ENCODE assay signal across 18 cellular contexts in the genomic region with DNA sequence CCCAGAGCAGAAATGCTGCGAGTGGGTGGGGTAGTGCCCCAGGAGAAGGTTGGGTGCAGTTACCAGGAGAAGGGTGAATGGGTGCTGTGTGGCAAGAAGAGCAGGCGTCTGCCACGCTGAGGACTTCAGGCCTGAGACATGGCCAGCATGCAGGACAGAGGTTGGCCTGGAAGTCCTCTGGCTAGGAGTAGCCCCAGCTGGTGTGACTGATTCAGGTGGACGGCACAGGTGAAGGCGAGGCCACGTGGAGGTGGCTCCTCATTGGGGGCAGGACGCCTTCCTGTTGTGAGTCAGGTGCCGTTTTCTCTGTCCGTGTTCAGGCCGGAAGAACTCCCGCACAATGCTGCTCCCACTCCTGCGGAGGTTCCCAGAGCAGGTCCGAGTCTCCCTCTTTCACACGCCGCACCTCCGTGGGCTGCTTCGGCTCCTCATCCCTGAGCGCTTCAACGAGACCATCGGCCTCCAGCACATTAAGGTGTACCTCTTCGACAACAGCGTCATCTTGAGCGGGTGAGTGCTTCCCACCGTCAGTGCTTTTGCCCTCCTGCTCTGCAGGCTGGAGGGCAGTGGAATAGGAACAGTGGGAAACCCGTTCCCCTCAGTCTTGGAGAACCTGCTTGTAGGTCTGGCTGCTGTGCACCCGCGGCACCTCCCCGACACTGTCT. TPM values are rescaled to one million over a fixed set of nuclear protein-coding genes. Genes with fewer than 3 reads are reported as not detected.
DNase-seq lines count a peak whose midpoint lies in the region; ATAC-seq, FAIRE-seq and TF ChIP-seq lines count a peak whose summit lies in the region.
"Had no signal": no experiment of that assay in that cellular context is flagged by ENCODE, and none has a peak within 500 bp of the region (broad histone marks: within the 10 kb centered on the region; RNA-seq: fewer than 3 reads in every experiment).

No MANE protein-coding gene starts in this region.

- no peaks in the 10 kb centered on the region for H3K27me3 ChIP-seq in trophoblast cell (ENCODE audit: insufficient read depth, low read length)
- H3K27me3 ChIP-seq: BLaER1 treated with 17β-estradiol and CSF1 and Interleukin-3, amounts not matched to agents 10 nM and 100 nM; Peyer's patch had no signal

- H3K4me1 ChIP-seq in trophoblast cell (ENCODE audit: control insufficient read depth in 1 of 2, insufficient read depth in 2 of 2, low read length in 2 of 2) = peaks cover 52 to 54% of the 10 kb centered on the region in 2 experiments
- H3K4me1 ChIP-seq: Peyer's patch had no signal

- H3K4me1 Mint-ChIP-seq in activated CD4-positive, alpha-beta memory T cell treated with anti-CD3 and anti-CD28 coated beads for 36 hours (ENCODE audit: low read depth) = no peaks in the 10 kb centered on the region
- H3K4me1 Mint-ChIP-seq in activated CD4-positive, alpha-beta memory T cell treated with anti-CD3 and anti-CD28 coated beads, Interleukin-2, amount 10 ng/mL, durations not matched to agents 7 days and 5 days = peaks cover 3% of the 10 kb centered on the region
- peaks cover 38% of the 10 kb centered on the region for H3K4me1 Mint-ChIP-seq in endothelial cell (ENCODE audit: unreplicated experiment)

- DNase-seq in activated CD4-positive, alpha-beta memory T cell treated with anti-CD3 and anti-CD28 coated beads for 36 hours = no peak
- DNase-seq in activated CD4-positive, alpha-beta memory T cell treated with anti-CD3 and anti-CD28 coated beads, Interleukin-2, amount 10 ng/mL, durations not matched to agents 7 days and 5 days = no peak
- DNase-seq in GM12892 (ENCODE audit: insufficient read length) (no peak), endothelial cell (ENCODE audit: low spot score) (no peak), trophoblast cell (no peak), NCI-H446 treated with DMSO at 0.1 percent for 48 hours (lab: John Stamatoyannopoulos, UW) (no peak)
- DNase-seq: 8988T, DMS153, Kasumi-1, NCI-H187 treated with DMSO at 0.1 percent for 48 hours, NCI-H2171, NCI-H510A, Peyer's patch had no signal

- H3K4me3 ChIP-seq in trophoblast cell (ENCODE audit: low read depth, low read length) = no peak overlapping the region
- H3K4me3 ChIP-seq: BLaER1 treated with 17β-estradiol and CSF1 and Interleukin-3, amounts not matched to agents 10 nM and 100 nM; Peyer's patch had no signal

- H2BK12ac ChIP-seq in trophoblast cell (ENCODE audit: low read length) = peak overlapping the region; percentile 44

- peak overlapping the region; percentile 47 for H2BK120ac ChIP-seq in trophoblast cell (ENCODE audit: insufficient read depth, low read length, poor library complexity)

- peaks cover 3% of the 10 kb centered on the region for H3K9me3 ChIP-seq in trophoblast cell (ENCODE audit: insufficient read depth, low read depth, low read length)
- H3K9me3 ChIP-seq: BLaER1 treated with 17β-estradiol and CSF1 and Interleukin-3, amounts not matched to agents 10 nM and 100 nM; Peyer's patch had no signal

- no peak overlapping the region for H3K9ac ChIP-seq in trophoblast cell (ENCODE audit: low read length)

- peaks cover 76% of the 10 kb centered on the region for H3K36me3 Mint-ChIP-seq in activated CD4-positive, alpha-beta memory T cell treated with anti-CD3 and anti-CD28 coated beads for 36 hours
- H3K36me3 Mint-ChIP-seq in activated CD4-positive, alpha-beta memory T cell treated with anti-CD3 and anti-CD28 coated beads, Interleukin-2, amount 10 ng/mL, durations not matched to agents 7 days and 5 days (ENCODE audit: low read depth) = peaks cover 89% of the 10 kb centered on the region
- H3K36me3 Mint-ChIP-seq in endothelial cell (ENCODE audit: low read depth, unreplicated experiment) = peaks cover 69% of the 10 kb centered on the region

- no peak overlapping the region for H2AFZ ChIP-seq in trophoblast cell (ENCODE audit: insufficient read depth, low read length, poor library complexity)

- H3K79me2 ChIP-seq in trophoblast cell (ENCODE audit: control insufficient read depth, insufficient read depth, low read length, poor library complexity) = peaks cover 18% of the 10 kb centered on the region

- peak overlapping the region; percentile 50 for H3K27ac ChIP-seq in trophoblast cell (ENCODE audit: low read depth, low read length)
- H3K27ac ChIP-seq: Peyer's patch had no signal

- H4K12ac ChIP-seq in trophoblast cell (ENCODE audit: low read depth, low read length) = no peak overlapping the region

- no peak overlapping the region for H3K23ac ChIP-seq in trophoblast cell (ENCODE audit: low read length)

- CTCF ChIA-PET in activated CD4-positive, alpha-beta memory T cell treated with anti-CD3 and anti-CD28 coated beads for 36 hours (lab: Charles Lee) = interaction anchor here (1.8 kb wide), 1 partner anchor 23 kb away, joined by 4 read pairs; no protein-coding TSS in a partner anchor
- CTCF ChIA-PET in activated CD4-positive, alpha-beta memory T cell treated with anti-CD3 and anti-CD28 coated beads, Interleukin-2, amount 10 ng/mL, durations not matched to agents 7 days and 5 days (lab: Charles Lee) = no interaction called here

- peak overlapping the region; percentile 60 for H3K14ac ChIP-seq in trophoblast cell (ENCODE audit: low read length)

- intact Hi-C loops in activated CD4-positive, alpha-beta memory T cell treated with anti-CD3 and anti-CD28 coated beads for 36 hours (cut with micrococcal nuclease) = no loop called here

- H3K4me3 Mint-ChIP-seq in activated CD4-positive, alpha-beta memory T cell treated with anti-CD3 and anti-CD28 coated beads for 36 hours = no peak overlapping the region
- no peak overlapping the region for H3K4me3 Mint-ChIP-seq in activated CD4-positive, alpha-beta memory T cell treated with anti-CD3 and anti-CD28 coated beads, Interleukin-2, amount 10 ng/mL, durations not matched to agents 7 days and 5 days
- H3K4me3 Mint-ChIP-seq in endothelial cell (ENCODE audit: unreplicated experiment) = peak overlapping the region; percentile 11

- ATAC-seq in GM21825 (IDR thresholded peaks at IDR 0.05; ENCODE audit: unreplicated experiment) (no peak), GM21423 (IDR thresholded peaks at IDR 0.05; ENCODE audit: unreplicated experiment) (no peak)
- ATAC-seq: HCT116 had no signal

- POLR2A ChIA-PET in activated CD4-positive, alpha-beta memory T cell treated with anti-CD3 and anti-CD28 coated beads for 36 hours (lab: Charles Lee) = no interaction called here
- POLR2A ChIA-PET in activated CD4-positive, alpha-beta memory T cell treated with anti-CD3 and anti-CD28 coated beads, Interleukin-2, amount 10 ng/mL, durations not matched to agents 7 days and 5 days (lab: Charles Lee) = interaction anchor here (0.7 kb wide), 1 partner anchor 21 kb away, joined by 3 read pairs; no protein-coding TSS in a partner anchor

- 0 out of 2 replicates have a peak, but pooled peaks have one; percentile 16 for TF ChIP-seq POLR2A in GM12892 (IDR thresholded peaks at IDR 0.05; ENCODE audit: low read depth, low read length)

- peak overlapping the region; percentile 64 for H4K91ac ChIP-seq in trophoblast cell (ENCODE audit: low read depth, low read length)

- no peaks in the 10 kb centered on the region for H3K9me3 Mint-ChIP-seq in activated CD4-positive, alpha-beta memory T cell treated with anti-CD3 and anti-CD28 coated beads for 36 hours
- no peaks in the 10 kb centered on the region for H3K9me3 Mint-ChIP-seq in activated CD4-positive, alpha-beta memory T cell treated with anti-CD3 and anti-CD28 coated beads, Interleukin-2, amount 10 ng/mL, durations not matched to agents 7 days and 5 days
- no peaks in the 10 kb centered on the region for H3K9me3 Mint-ChIP-seq in endothelial cell (ENCODE audit: unreplicated experiment)

- peaks cover 37% of the 10 kb centered on the region for H3K79me1 ChIP-seq in trophoblast cell (ENCODE audit: low read length)

- H3K27me3 Mint-ChIP-seq in activated CD4-positive, alpha-beta memory T cell treated with anti-CD3 and anti-CD28 coated beads for 36 hours = no peaks in the 10 kb centered on the region
- no peaks in the 10 kb centered on the region for H3K27me3 Mint-ChIP-seq in activated CD4-positive, alpha-beta memory T cell treated with anti-CD3 and anti-CD28 coated beads, Interleukin-2, amount 10 ng/mL, durations not matched to agents 7 days and 5 days
- H3K27me3 Mint-ChIP-seq in endothelial cell (ENCODE audit: unreplicated experiment) = peaks cover 8% of the 10 kb centered on the region

- H3K18ac ChIP-seq in trophoblast cell (ENCODE audit: low read length) = peak overlapping the region; percentile 68

- no peak overlapping the region for H3K4me2 ChIP-seq in trophoblast cell (ENCODE audit: low read length)
- H3K4me2 ChIP-seq: BLaER1 treated with 17β-estradiol and CSF1 and Interleukin-3, amounts not matched to agents 10 nM and 100 nM had no signal

- WGBS in trophoblast cell (ENCODE audit: extremely low coverage, insufficient coverage, insufficient read length) = no CpG with 5 or more reads among the region's 28 CpGs

- H3K36me3 ChIP-seq in trophoblast cell (ENCODE audit: control insufficient read depth in 1 of 2, insufficient read depth in 2 of 2, low read length in 2 of 2) = peaks cover 77 to 79% of the 10 kb centered on the region in 2 experiments

- H2BK5ac ChIP-seq in trophoblast cell (ENCODE audit: low read depth, low read length, poor library complexity) = peak overlapping the region; percentile 68

- H2AK5ac ChIP-seq in trophoblast cell (ENCODE audit: low read length) = peak overlapping the region; percentile 85

- TF ChIP-seq CTCF in endothelial cell (IDR thresholded peaks at IDR 0.05; ENCODE audit: unreplicated experiment) = no peak

- H3K27ac Mint-ChIP-seq in activated CD4-positive, alpha-beta memory T cell treated with anti-CD3 and anti-CD28 coated beads for 36 hours = peak overlapping the region; percentile 8
- no peak overlapping the region for H3K27ac Mint-ChIP-seq in activated CD4-positive, alpha-beta memory T cell treated with anti-CD3 and anti-CD28 coated beads, Interleukin-2, amount 10 ng/mL, durations not matched to agents 7 days and 5 days
- H3K27ac Mint-ChIP-seq in endothelial cell (ENCODE audit: unreplicated experiment) = no peak overlapping the region

- H3K4ac ChIP-seq in trophoblast cell (ENCODE audit: low read depth, low read length) = peak overlapping the region; percentile 49

- H4K8ac ChIP-seq in trophoblast cell (ENCODE audit: low read depth, low read length) = peak overlapping the region; percentile 40

- no peak for FAIRE-seq in GM12892 (lab: Jason Lieb, UNC)
- FAIRE-seq: GM18507 had no signal

RNA-seq across cellular contexts. Expression of a gene that starts 20.7 kb away (rescaled TPM):
- 10 to 100 TPM; 75.8 to 78.1 TPM for total RNA-seq in activated CD4-positive, alpha-beta memory T cell treated with anti-CD3 and anti-CD28 coated beads for 36 hours
- total RNA-seq in activated CD4-positive, alpha-beta memory T cell treated with anti-CD3 and anti-CD28 coated beads, Interleukin-2, amount 10 ng/mL, durations not matched to agents 7 days and 5 days = 10 to 100 TPM; 70.7 to 75.5 TPM
- 16.9 TPM for polyA plus RNA-seq in GM12892 (2012; ENCODE audit: missing spikeins)
- 85.5 TPM for total RNA-seq in endothelial cell (ENCODE audit: unreplicated experiment)
- polyA plus RNA-seq in trophoblast cell (2013) = 23.9 and 26.5 TPM in 2 replicates

RNA-seq across cellular contexts. Expression of a gene that starts 39.3 kb away (rescaled TPM):
- total RNA-seq in activated CD4-positive, alpha-beta memory T cell treated with anti-CD3 and anti-CD28 coated beads for 36 hours = 100 to 1,000 TPM; 162 to 167 TPM
- 10 to 100 TPM; 68.7 to 69.8 TPM for total RNA-seq in activated CD4-positive, alpha-beta memory T cell treated with anti-CD3 and anti-CD28 coated beads, Interleukin-2, amount 10 ng/mL, durations not matched to agents 7 days and 5 days
- 2.3 TPM for polyA plus RNA-seq in GM12892 (2012; ENCODE audit: missing spikeins)
- 30.2 TPM for total RNA-seq in endothelial cell (ENCODE audit: unreplicated experiment)
- polyA plus RNA-seq in trophoblast cell (2013) = 33.2 and 33.8 TPM in 2 replicates
